Comparison of ENCODE assay signal across 26 cellular contexts in the genomic region with DNA sequence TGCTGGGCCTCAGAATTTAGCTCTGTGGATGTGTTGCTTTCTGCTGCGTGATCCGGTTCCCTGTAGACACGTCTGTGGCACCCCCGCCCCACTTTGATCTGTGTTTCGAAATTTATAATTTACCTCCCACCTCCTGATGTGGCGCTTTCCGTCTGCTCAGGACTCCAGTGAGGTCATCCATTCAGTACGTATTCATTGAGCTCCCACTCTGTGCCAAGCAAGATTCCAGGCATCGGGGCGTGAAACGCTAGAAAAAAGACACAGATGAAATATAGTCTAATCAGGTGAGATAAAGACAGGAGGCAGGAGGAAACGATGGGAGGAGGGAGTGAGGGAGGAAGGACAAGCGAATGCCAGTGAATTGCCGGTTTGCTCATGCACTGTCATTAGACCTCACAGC.
"Had no signal": no experiment of that assay in that cellular context is flagged by ENCODE, and none has a peak within 500 bp of the region (broad histone marks: within the 10 kb centered on the region; RNA-seq: fewer than 3 reads in every experiment).

No MANE protein-coding gene starts in this region.

- H3K4me3 Mint-ChIP-seq: activated CD4-positive, alpha-beta memory T cell treated with anti-CD3 and anti-CD28 coated beads for 36 hours; activated CD4-positive, alpha-beta T cell treated with anti-CD3 and anti-CD28 coated beads, Interleukin-2, amount 10 ng/mL, durations not matched to agents 24 days and 14 days; activated naive CD4-positive, alpha-beta T cell treated with anti-CD3 and anti-CD28 coated beads for 36 hours; activated naive CD8-positive, alpha-beta T cell treated with anti-CD3 and anti-CD28 coated beads for 36 hours; activated T-helper 1 cell treated with anti-CD3 and anti-CD28 coated beads, Interleukin-12 subunit alpha, Interleukin-12 subunit beta, Interleukin-2, Interleukin-4 antibody, amounts not matched to agents 30 ng/mL and 10 ng/mL and 1 ng/mL, durations not matched to agents 14 hours and 24 hours and 36 hours; brain; effector memory CD8-positive, alpha-beta T cell; naive B cell; neural crest cell had no signal

- H3K27me3 ChIP-seq: adrenal gland, dorsolateral prefrontal cortex, right lobe of liver, transverse colon had no signal

- H3K9me3 ChIP-seq: adrenal gland, heart right ventricle, right lobe of liver, transverse colon had no signal

- H3K27ac ChIP-seq: adrenal gland, coronary artery, dorsolateral prefrontal cortex, heart right ventricle, right lobe of liver, transverse colon had no signal

- H3K4me1 Mint-ChIP-seq: activated CD4-positive, alpha-beta T cell treated with anti-CD3 and anti-CD28 coated beads, Interleukin-2, amount 10 ng/mL, durations not matched to agents 24 days and 14 days; activated naive CD8-positive, alpha-beta T cell treated with anti-CD3 and anti-CD28 coated beads for 36 hours; naive B cell had no signal

- DNase-seq: activated CD4-positive, alpha-beta memory T cell treated with anti-CD3 and anti-CD28 coated beads for 36 hours; activated CD4-positive, alpha-beta T cell treated with anti-CD3 and anti-CD28 coated beads, Interleukin-2, amount 10 ng/mL, durations not matched to agents 24 days and 14 days; activated CD4-positive, CD25-positive, alpha-beta regulatory T cell treated with anti-CD3 and anti-CD28 coated beads, Interleukin-2, amount 50 U/mL, for 72 hours; activated CD8-positive, alpha-beta memory T cell treated with anti-CD3 and anti-CD28 coated beads, Interleukin-2, amount 50 U/mL, for 4 hours; activated effector memory CD4-positive, alpha-beta T cell treated with anti-CD3 and anti-CD28 coated beads, Interleukin-2, amount 50 U/mL, for 16 hours; activated naive CD4-positive, alpha-beta T cell treated with anti-CD3 and anti-CD28 coated beads for 36 hours; activated naive CD8-positive, alpha-beta T cell treated with anti-CD3 and anti-CD28 coated beads for 36 hours; activated T-cell treated with anti-CD3 and anti-CD28 coated beads, Interleukin-2, amount 50 U/mL, for 1 hour; adrenal gland; aorta; dorsolateral prefrontal cortex; effector memory CD8-positive, alpha-beta T cell; foreskin fibroblast; heart right ventricle; mammary epithelial cell; naive B cell; occipital lobe; right lobe of liver; stimulated activated CD4-positive, alpha-beta T cell treated with anti-CD3 and anti-CD28 coated beads, Interleukin-2, amount 100 ng/mL, for 48 hours; stimulated activated naive CD4-positive, alpha-beta T cell treated with Interleukin-2 at 50 U/mL for 16 hours; T-helper 2 cell; transverse colon had no signal

- H3K4me3 ChIP-seq: adrenal gland, coronary artery, dorsolateral prefrontal cortex, heart right ventricle, right lobe of liver, transverse colon had no signal

- H3K36me3 Mint-ChIP-seq: activated CD4-positive, alpha-beta memory T cell treated with anti-CD3 and anti-CD28 coated beads for 36 hours; activated naive CD8-positive, alpha-beta T cell treated with anti-CD3 and anti-CD28 coated beads for 36 hours; brain; naive B cell had no signal

- H3K27me3 Mint-ChIP-seq: activated CD4-positive, alpha-beta T cell treated with anti-CD3 and anti-CD28 coated beads, Interleukin-2, amount 10 ng/mL, durations not matched to agents 24 days and 14 days had no signal

- H3K27ac Mint-ChIP-seq: activated CD4-positive, alpha-beta memory T cell treated with anti-CD3 and anti-CD28 coated beads for 36 hours; activated CD4-positive, alpha-beta T cell treated with anti-CD3 and anti-CD28 coated beads, Interleukin-2, amount 10 ng/mL, durations not matched to agents 24 days and 14 days; activated naive CD4-positive, alpha-beta T cell treated with anti-CD3 and anti-CD28 coated beads for 36 hours; activated naive CD8-positive, alpha-beta T cell treated with anti-CD3 and anti-CD28 coated beads for 36 hours; activated T-helper 1 cell treated with anti-CD3 and anti-CD28 coated beads, Interleukin-12 subunit alpha, Interleukin-12 subunit beta, Interleukin-2, Interleukin-4 antibody, amounts not matched to agents 30 ng/mL and 10 ng/mL and 1 ng/mL, durations not matched to agents 14 hours and 24 hours and 36 hours; effector memory CD8-positive, alpha-beta T cell had no signal

- ATAC-seq: effector memory CD8-positive, alpha-beta T cell; heart right ventricle; right lobe of liver had no signal

- H3K4me1 ChIP-seq: adrenal gland, heart right ventricle, right lobe of liver, transverse colon had no signal

- H3K36me3 ChIP-seq: adrenal gland, heart right ventricle, right lobe of liver, transverse colon had no signal

- H3K9me3 Mint-ChIP-seq: activated CD4-positive, alpha-beta memory T cell treated with anti-CD3 and anti-CD28 coated beads for 36 hours; activated CD4-positive, alpha-beta T cell treated with anti-CD3 and anti-CD28 coated beads, Interleukin-2, amount 10 ng/mL, durations not matched to agents 24 days and 14 days; activated naive CD4-positive, alpha-beta T cell treated with anti-CD3 and anti-CD28 coated beads for 36 hours; activated naive CD8-positive, alpha-beta T cell treated with anti-CD3 and anti-CD28 coated beads for 36 hours; activated T-helper 1 cell treated with anti-CD3 and anti-CD28 coated beads, Interleukin-12 subunit alpha, Interleukin-12 subunit beta, Interleukin-2, Interleukin-4 antibody, amounts not matched to agents 30 ng/mL and 10 ng/mL and 1 ng/mL, durations not matched to agents 14 hours and 24 hours and 36 hours; effector memory CD8-positive, alpha-beta T cell; naive B cell; neural crest cell had no signal
